8 cellular contexts compared by ENCODE assay signal in genomic region chr7:32879460-32879859, GRCh38. TPM values are rescaled to one million over a fixed set of nuclear protein-coding genes. Genes with fewer than 3 reads are reported as not detected.
A peak's percentile ranks its signal among the peaks of the same experiment; 100 is the strongest.
DNase-seq lines count a peak whose midpoint lies in the region; ATAC-seq and TF ChIP-seq lines count a peak whose summit lies in the region.

No MANE protein-coding gene starts in this region.

- H3K4me3 Mint-ChIP-seq in CD4-positive, alpha-beta memory T cell, result peak overlapping the region in 4 of 8 donors; percentile 15 to 30 (median 28)
- H3K4me3 Mint-ChIP-seq in activated naive CD8-positive, alpha-beta T cell, result peak overlapping the region; percentile 20

- 43% methylated on average over 2 of the region's 2 CpGs for WGBS in esophagus squamous epithelium, 2 donors

- H3K36me3 ChIP-seq in CD4-positive, alpha-beta memory T cell (ENCODE audit: insufficient read depth, low read length), result peaks cover 3% of the 10 kb centered on the region
- H3K36me3 ChIP-seq in HEK293 (ENCODE audit: control insufficient read depth in 2 of 2, insufficient read depth in 1 of 2, low read length in 2 of 2), result peaks cover 4 to 6% of the 10 kb centered on the region in 2 experiments; a peak in 2 of 3 replicates
- peaks cover 0 to 14% of the 10 kb centered on the region in 2 donors for H3K36me3 ChIP-seq in left lung
- H3K36me3 ChIP-seq in esophagus squamous epithelium, result peaks cover 0 to 34% (median under 1%) of the 10 kb centered on the region in 3 donors

- ATAC-seq in left lung (peak; percentile 44), HG03354 (IDR thresholded peaks at IDR 0.05; ENCODE audit: poor library complexity, severe bottlenecking, unreplicated experiment) (no peak), GM18868 (IDR thresholded peaks at IDR 0.05; ENCODE audit: unreplicated experiment) (no peak), HG02970 (IDR thresholded peaks at IDR 0.05; ENCODE audit: low FRiP score, unreplicated experiment) (no peak)

- CTCF ChIA-PET in CD4-positive, alpha-beta memory T cell (lab: Charles Lee; ENCODE audit: partially characterized antibody), result interaction anchor here (1.1 to 5.5 kb wide), 3 partner anchors 10 to 64 kb away, joined by 3 to 47 read pairs (median 4); no protein-coding TSS in a partner anchor
- CTCF ChIA-PET in HEK293 (lab: Yijun Ruan, JAX), result interaction anchor here (0.6 to 2.5 kb wide), 3 partner anchors 10 to 1415 kb away, joined by 3 to 11 read pairs (median 3); no protein-coding TSS in a partner anchor

- H3K36me3 Mint-ChIP-seq in CD4-positive, alpha-beta memory T cell, result peaks cover 18 to 28% of the 10 kb centered on the region in 2 donors
- peaks cover 8% of the 10 kb centered on the region for H3K36me3 Mint-ChIP-seq in activated naive CD8-positive, alpha-beta T cell

- POLR2A ChIA-PET in CD4-positive, alpha-beta memory T cell (lab: Charles Lee; ENCODE audit: partially characterized antibody), result interaction anchor here (1.0 kb wide), 1 partner anchor 13 kb away, joined by 3 read pairs; the partner anchor contains the start of gene KBTBD2
- POLR2A ChIA-PET in HEK293 (lab: Yijun Ruan, JAX), result interaction anchor here (0.5 kb wide), 1 partner anchor 86 kb away, joined by 3 read pairs; no protein-coding TSS in a partner anchor

- intact Hi-C loops in CD4-positive, alpha-beta memory T cell (cut with micrococcal nuclease), result no loop called here
- intact Hi-C loops in left lung (cut with DNase I) (no loop called here), esophagus squamous epithelium (cut with DNase I) (no loop called here)

- no peak for TF ChIP-seq POLR2A in esophagus squamous epithelium (IDR thresholded peaks at IDR 0.05)

- peaks cover 52% of the 10 kb centered on the region for H3K4me1 ChIP-seq in CD4-positive, alpha-beta memory T cell (ENCODE audit: insufficient read depth, low read length)
- H3K4me1 ChIP-seq in HEK293 (ENCODE audit: control insufficient read depth, insufficient read depth, low read length) (peaks cover 18% of the 10 kb centered on the region), left lung (peaks cover 14 to 83% of the 10 kb centered on the region in 2 donors), esophagus squamous epithelium (peaks cover 6 to 59% (median 24%) of the 10 kb centered on the region in 3 donors)

- no peak for DNase-seq in CD4-positive, alpha-beta memory T cell
- DNase-seq in left lung, result no peak
- no peak for DNase-seq in esophagus squamous epithelium (lab: John Stamatoyannopoulos, UW)

- no peak for TF ChIP-seq CTCF in HEK293 (tag by site-specific recombination; IDR thresholded peaks at IDR 0.05)
- TF ChIP-seq CTCF in left lung (IDR thresholded peaks at IDR 0.05), result no peak
- no peak for TF ChIP-seq CTCF in esophagus squamous epithelium (IDR thresholded peaks at IDR 0.05)

- H3K4me1 Mint-ChIP-seq in CD4-positive, alpha-beta memory T cell, result peaks cover 36 to 68% (median 55%) of the 10 kb centered on the region in 4 donors
- peaks cover 56% of the 10 kb centered on the region for H3K4me1 Mint-ChIP-seq in activated naive CD8-positive, alpha-beta T cell (ENCODE audit: low read depth)

- no peaks in the 10 kb centered on the region for H3K9me3 Mint-ChIP-seq in CD4-positive, alpha-beta memory T cell
- H3K9me3 Mint-ChIP-seq in activated naive CD8-positive, alpha-beta T cell (ENCODE audit: low read depth), result no peaks in the 10 kb centered on the region

- no peak overlapping the region for H3K27ac ChIP-seq in CD4-positive, alpha-beta memory T cell (ENCODE audit: low read depth, low read length)
- H3K27ac ChIP-seq in HEK293 (ENCODE audit: extremely low read depth, low read depth, low read length) (no peak overlapping the region), left lung (peak overlapping the region in 1 of 2 donors; percentile 46), esophagus squamous epithelium (peak overlapping the region in 1 of 4 donors; percentile 28)

- H3K27ac Mint-ChIP-seq in CD4-positive, alpha-beta memory T cell, result peak overlapping the region in 4 of 7 donors; percentile 1 to 46 (median 11)
- peak overlapping the region; percentile 41 for H3K27ac Mint-ChIP-seq in activated naive CD8-positive, alpha-beta T cell

- no peaks in the 10 kb centered on the region for H3K9me3 ChIP-seq in CD4-positive, alpha-beta memory T cell (ENCODE audit: control insufficient read depth in 1 of 2, low read length in 2 of 2)
- H3K9me3 ChIP-seq in HEK293 (ENCODE audit: control insufficient read depth, insufficient read depth, low read depth, low read length) (no peaks in the 10 kb centered on the region), left lung (no peaks in the 10 kb centered on the region), esophagus squamous epithelium (no peaks in the 10 kb centered on the region)

- H3K27me3 ChIP-seq in CD4-positive, alpha-beta memory T cell (ENCODE audit: insufficient read depth, low read length), result no peaks in the 10 kb centered on the region
- H3K27me3 ChIP-seq in left lung (no peaks in the 10 kb centered on the region), esophagus squamous epithelium (no peaks in the 10 kb centered on the region)

- H3K4me3 ChIP-seq in CD4-positive, alpha-beta memory T cell (ENCODE audit: low read length in 2 of 2), result no peak overlapping the region
- H3K4me3 ChIP-seq in HEK293 (ENCODE audit: low read depth, low read length) (no peak overlapping the region), left lung (no peak overlapping the region), esophagus squamous epithelium (no peak overlapping the region)

- H3K27me3 Mint-ChIP-seq in CD4-positive, alpha-beta memory T cell, result no peaks in the 10 kb centered on the region
- H3K27me3 Mint-ChIP-seq in activated naive CD8-positive, alpha-beta T cell, result no peaks in the 10 kb centered on the region

TF ChIP-seq in HEK293, 187 proteins besides CTCF, POLR2A, EP300 and RAD21:
- peak; percentile 31; the same call in 1 of the 2 replicates for TF ChIP-seq SP7 (tag by site-specific recombination; IDR thresholded peaks at IDR 0.05)
- TF ChIP-seq, protein P1, sequence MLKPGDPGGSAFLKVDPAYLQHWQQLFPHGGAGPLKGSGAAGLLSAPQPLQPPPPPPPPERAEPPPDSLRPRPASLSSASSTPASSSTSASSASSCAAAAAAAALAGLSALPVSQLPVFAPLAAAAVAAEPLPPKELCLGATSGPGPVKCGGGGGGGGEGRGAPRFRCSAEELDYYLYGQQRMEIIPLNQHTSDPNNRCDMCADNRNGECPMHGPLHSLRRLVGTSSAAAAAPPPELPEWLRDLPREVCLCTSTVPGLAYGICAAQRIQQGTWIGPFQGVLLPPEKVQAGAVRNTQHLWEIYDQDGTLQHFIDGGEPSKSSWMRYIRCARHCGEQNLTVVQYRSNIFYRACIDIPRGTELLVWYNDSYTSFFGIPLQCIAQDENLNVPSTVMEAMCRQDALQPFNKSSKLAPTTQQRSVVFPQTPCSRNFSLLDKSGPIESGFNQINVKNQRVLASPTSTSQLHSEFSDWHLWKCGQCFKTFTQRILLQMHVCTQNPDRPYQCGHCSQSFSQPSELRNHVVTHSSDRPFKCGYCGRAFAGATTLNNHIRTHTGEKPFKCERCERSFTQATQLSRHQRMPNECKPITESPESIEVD (tag by site-specific recombination; IDR thresholded peaks at IDR 0.05), result peak; percentile 75
- TF ChIP-seq PRDM4 (tag by site-specific recombination; IDR thresholded peaks at IDR 0.05), result peak; percentile 88
- no peak for TF ChIP-seq ZNF449 (tag by site-specific recombination; IDR thresholded peaks at IDR 0.05)
- no peak for TF ChIP-seq ZNF473 (tag by site-specific recombination; IDR thresholded peaks at IDR 0.05)

RNA-seq across cellular contexts. Expression of gene KBTBD2, which starts 12.1 kb away (rescaled TPM):
- total RNA-seq in CD4-positive, alpha-beta memory T cell, result 10 to 100 TPM; 61.5 to 64.3 TPM
- polyA plus RNA-seq in CD4-positive, alpha-beta memory T cell, result 10 to 100 TPM; 27.4 to 39.0 TPM
- 10 to 100 TPM; 28.7 to 36.8 TPM for total RNA-seq in left lung
- 10 to 100 TPM; 13.3 to 36.4 (median 23.8) TPM for total RNA-seq in esophagus squamous epithelium
